8 cellular contexts compared by ENCODE assay signal in the genomic region with DNA sequence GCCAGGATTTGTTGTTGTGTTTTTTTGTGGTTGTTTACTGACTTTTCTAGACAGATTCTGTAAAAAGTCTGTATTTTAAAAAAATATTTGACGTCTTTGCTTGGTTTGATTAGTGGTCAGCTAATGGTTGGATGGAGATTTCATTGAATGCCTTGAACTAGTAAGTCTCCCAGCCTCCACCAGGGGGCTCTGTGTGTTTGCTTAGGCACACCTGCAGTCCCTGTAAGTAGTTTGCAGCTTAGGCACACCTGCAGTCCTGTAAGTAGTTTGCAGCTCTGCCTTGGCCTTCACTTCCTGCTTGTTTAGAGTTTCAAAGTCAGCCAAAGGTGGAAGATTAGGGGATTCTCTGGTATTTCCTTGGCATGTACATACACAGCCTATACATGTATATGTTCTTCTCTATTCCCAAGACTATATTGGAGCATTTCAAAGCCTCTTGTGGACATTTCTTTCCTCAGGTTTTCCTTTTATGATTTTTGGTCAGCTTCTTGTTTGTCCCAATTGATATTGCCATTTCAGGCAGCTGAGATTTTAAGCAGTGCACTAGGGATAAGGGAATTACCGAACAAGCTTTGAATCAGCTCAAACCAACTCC.
DNase-seq lines count a peak whose midpoint lies in the region; ATAC-seq and TF ChIP-seq lines count a peak whose summit lies in the region.

No MANE protein-coding gene starts in this region.

- H3K9ac ChIP-seq in neural cell (ENCODE audit: low read length): no peak overlapping the region

- no peak overlapping the region for H2AFZ ChIP-seq in neural cell (ENCODE audit: low read depth, low read length)

- H3F3A ChIP-seq in neural cell (ENCODE audit: insufficient read depth, low read length, poor library complexity, severe bottlenecking): no peaks in the 10 kb centered on the region

- H3K27me3 ChIP-seq in neural cell (ENCODE audit: insufficient read depth, low read depth, low read length) (no peaks in the 10 kb centered on the region), transverse colon (no peaks in the 10 kb centered on the region)

- peak; percentile 21 for DNase-seq in AG08396 (ENCODE audit: low spot score)
- DNase-seq in NCI-H748 (lab: John Stamatoyannopoulos, UW; ENCODE audit: unreplicated experiment): peak; percentile 80
- DNase-seq in activated CD8-positive, alpha-beta memory T cell treated with anti-CD3 and anti-CD28 coated beads for 48 hours (ENCODE audit: low read depth in 2 of 3, low spot score in 2 of 3): peak in 2 of 3 experiments; percentile 24 to 50
- peak; percentile 60 to 74 for DNase-seq in erythroblast (lab: John Stamatoyannopoulos, UW)
- peak; percentile 79 for DNase-seq in transverse colon

- H4K20me1 ChIP-seq in neural cell (ENCODE audit: insufficient read depth): no peaks in the 10 kb centered on the region

- TF ChIP-seq CTCF in neural cell (IDR thresholded peaks at IDR 0.05; ENCODE audit: poor library complexity, severe bottlenecking) (peak; percentile 39), transverse colon (IDR thresholded peaks at IDR 0.05) (peak; percentile 63 to 69 (median 65))

- no peak for TF ChIP-seq EP300 in neural cell (conservative IDR thresholded peaks at IDR 0.05; ENCODE audit: poor library complexity, severe bottlenecking)
- TF ChIP-seq EP300 in transverse colon (IDR thresholded peaks at IDR 0.05; ENCODE audit: low read depth): no peak

- H3K36me3 ChIP-seq in neural cell (ENCODE audit: insufficient read depth, low read length) (peaks cover 4% of the 10 kb centered on the region), transverse colon (peaks cover 0 to 4% (median 0%) of the 10 kb centered on the region in 4 donors)

- peaks cover 3 to 30% (median 13%) of the 10 kb centered on the region in 4 donors for H3K4me1 ChIP-seq in transverse colon

- intact Hi-C loops in transverse colon (cut with DNase I; ENCODE audit: low total_unique reads): no loop called here

- no peak overlapping the region for H3K27ac ChIP-seq in neural cell (ENCODE audit: low read length)
- H3K27ac ChIP-seq in transverse colon: peak overlapping the region in 1 of 4 donors; percentile 3

- no peak overlapping the region for H3K4me2 ChIP-seq in neural cell (ENCODE audit: low read length)

- no peaks in the 10 kb centered on the region for H3K9me2 ChIP-seq in neural cell (ENCODE audit: insufficient read depth, low read length)

- peak; percentile 25 for TF ChIP-seq RAD21 in neural cell (conservative IDR thresholded peaks at IDR 0.05)

- H3K4me3 ChIP-seq in neural cell (ENCODE audit: low read length) (no peak overlapping the region), transverse colon (no peak overlapping the region)

- WGBS in transverse colon (ENCODE audit: low coverage in 1 of 2), 2 donors: 81 to 83% methylated on average over 1 to 2 of the region's 2 CpGs

- H3K9me3 ChIP-seq in neural cell (ENCODE audit: low read length): no peaks in the 10 kb centered on the region
- no peaks in the 10 kb centered on the region for H3K9me3 ChIP-seq in transverse colon

- TF ChIP-seq POLR2A in erythroblast (IDR thresholded peaks at IDR 0.05; ENCODE audit: low read length): no peak
- TF ChIP-seq POLR2A in transverse colon (IDR thresholded peaks at IDR 0.05): no peak

- H3K79me2 ChIP-seq in neural cell (replicated peaks; ENCODE audit: insufficient read depth, low read length): no peaks in the 10 kb centered on the region

- in situ Hi-C loops in transverse colon (cut with MboI; ENCODE audit: low pct_ligation_motif_present in 1 of 4, low pct_unique_long_range_greater_than_20kb in 1 of 4, low sequenced_read_pairs in 3 of 4): no loop called here

- ATAC-seq in GM18519 (IDR thresholded peaks at IDR 0.05; ENCODE audit: low FRiP score, unreplicated experiment) (peak; percentile 94), HG02981 (IDR thresholded peaks at IDR 0.05; ENCODE audit: unreplicated experiment) (peak; percentile 98)

TF ChIP-seq in neural cell, 6 proteins besides CTCF, POLR2A, EP300 and RAD21:
- TF ChIP-seq TAF1 (IDR thresholded peaks at IDR 0.05; ENCODE audit: low read depth): no peak
- TF ChIP-seq, protein P1, sequence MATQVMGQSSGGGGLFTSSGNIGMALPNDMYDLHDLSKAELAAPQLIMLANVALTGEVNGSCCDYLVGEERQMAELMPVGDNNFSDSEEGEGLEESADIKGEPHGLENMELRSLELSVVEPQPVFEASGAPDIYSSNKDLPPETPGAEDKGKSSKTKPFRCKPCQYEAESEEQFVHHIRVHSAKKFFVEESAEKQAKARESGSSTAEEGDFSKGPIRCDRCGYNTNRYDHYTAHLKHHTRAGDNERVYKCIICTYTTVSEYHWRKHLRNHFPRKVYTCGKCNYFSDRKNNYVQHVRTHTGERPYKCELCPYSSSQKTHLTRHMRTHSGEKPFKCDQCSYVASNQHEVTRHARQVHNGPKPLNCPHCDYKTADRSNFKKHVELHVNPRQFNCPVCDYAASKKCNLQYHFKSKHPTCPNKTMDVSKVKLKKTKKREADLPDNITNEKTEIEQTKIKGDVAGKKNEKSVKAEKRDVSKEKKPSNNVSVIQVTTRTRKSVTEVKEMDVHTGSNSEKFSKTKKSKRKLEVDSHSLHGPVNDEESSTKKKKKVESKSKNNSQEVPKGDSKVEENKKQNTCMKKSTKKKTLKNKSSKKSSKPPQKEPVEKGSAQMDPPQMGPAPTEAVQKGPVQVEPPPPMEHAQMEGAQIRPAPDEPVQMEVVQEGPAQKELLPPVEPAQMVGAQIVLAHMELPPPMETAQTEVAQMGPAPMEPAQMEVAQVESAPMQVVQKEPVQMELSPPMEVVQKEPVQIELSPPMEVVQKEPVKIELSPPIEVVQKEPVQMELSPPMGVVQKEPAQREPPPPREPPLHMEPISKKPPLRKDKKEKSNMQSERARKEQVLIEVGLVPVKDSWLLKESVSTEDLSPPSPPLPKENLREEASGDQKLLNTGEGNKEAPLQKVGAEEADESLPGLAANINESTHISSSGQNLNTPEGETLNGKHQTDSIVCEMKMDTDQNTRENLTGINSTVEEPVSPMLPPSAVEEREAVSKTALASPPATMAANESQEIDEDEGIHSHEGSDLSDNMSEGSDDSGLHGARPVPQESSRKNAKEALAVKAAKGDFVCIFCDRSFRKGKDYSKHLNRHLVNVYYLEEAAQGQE (IDR thresholded peaks at IDR 0.05; ENCODE audit: borderline replicate concordance): no peak
- no peak for TF ChIP-seq EZH2 (IDR thresholded peaks at IDR 0.05; ENCODE audit: borderline replicate concordance, insufficient read depth, low read length, poor library complexity, severe bottlenecking)
- no peak for TF ChIP-seq MXI1 (conservative IDR thresholded peaks at IDR 0.05; ENCODE audit: poor library complexity, severe bottlenecking)
- TF ChIP-seq POLR2AphosphoS5 (IDR thresholded peaks at IDR 0.05): no peak
- TF ChIP-seq SMC3 (conservative IDR thresholded peaks at IDR 0.05; ENCODE audit: poor library complexity): no peak

Comparison
In these comparisons a context has a peak if more than half of its experiments do, and no peak if none do; other contexts are left out.
1. DNase-seq: peak in every context shown above with its lines; median percentile 80 in NCI-H748; 79 in transverse colon; 67 in erythroblast; 37 in activated CD8-positive, alpha-beta memory T cell treated with anti-CD3 and anti-CD28 coated beads for 48 hours; 21 in AG08396.